In genomic region chr4:27289704-27290103, GRCh38 we compare ENCODE assay signal across 6 cellular contexts.
"Had no signal": no experiment of that assay in that cellular context is flagged by ENCODE, and none has a peak within 500 bp of the region (broad histone marks: within the 10 kb centered on the region; RNA-seq: fewer than 3 reads in every experiment).

No MANE protein-coding gene starts in this region.

- H3K4me1 Mint-ChIP-seq: IgD-negative memory B cell had no signal

- H3K4me3 ChIP-seq: HAP-1 had no signal

- DNase-seq: GOT3, H7, HFFc6 had no signal

- H3K4me3 Mint-ChIP-seq: HFFc6, IgD-negative memory B cell had no signal

- H3K36me3 ChIP-seq: HAP-1 had no signal

- H3K27me3 Mint-ChIP-seq: IgD-negative memory B cell had no signal

- H3K36me3 Mint-ChIP-seq: IgD-negative memory B cell had no signal

- H3K9me3 ChIP-seq: HAP-1 had no signal

- H3K27ac Mint-ChIP-seq: HFFc6, IgD-negative memory B cell had no signal

- H3K4me1 ChIP-seq: HAP-1 had no signal

- H3K27ac ChIP-seq: HL-60 had no signal
